In genomic region chr5:115487750-115488149, GRCh38 we compare ENCODE assay signal across 1 cellular context.
A peak's percentile ranks its signal among the peaks of the same experiment; 100 is the strongest.
TF ChIP-seq lines count a peak whose summit lies in the region.

No MANE protein-coding gene starts in this region.

TF ChIP-seq in GM12878, 131 proteins besides CTCF, POLR2A, EP300 and RAD21 (continued from another document and continues in another):
- TF ChIP-seq, protein P1, sequence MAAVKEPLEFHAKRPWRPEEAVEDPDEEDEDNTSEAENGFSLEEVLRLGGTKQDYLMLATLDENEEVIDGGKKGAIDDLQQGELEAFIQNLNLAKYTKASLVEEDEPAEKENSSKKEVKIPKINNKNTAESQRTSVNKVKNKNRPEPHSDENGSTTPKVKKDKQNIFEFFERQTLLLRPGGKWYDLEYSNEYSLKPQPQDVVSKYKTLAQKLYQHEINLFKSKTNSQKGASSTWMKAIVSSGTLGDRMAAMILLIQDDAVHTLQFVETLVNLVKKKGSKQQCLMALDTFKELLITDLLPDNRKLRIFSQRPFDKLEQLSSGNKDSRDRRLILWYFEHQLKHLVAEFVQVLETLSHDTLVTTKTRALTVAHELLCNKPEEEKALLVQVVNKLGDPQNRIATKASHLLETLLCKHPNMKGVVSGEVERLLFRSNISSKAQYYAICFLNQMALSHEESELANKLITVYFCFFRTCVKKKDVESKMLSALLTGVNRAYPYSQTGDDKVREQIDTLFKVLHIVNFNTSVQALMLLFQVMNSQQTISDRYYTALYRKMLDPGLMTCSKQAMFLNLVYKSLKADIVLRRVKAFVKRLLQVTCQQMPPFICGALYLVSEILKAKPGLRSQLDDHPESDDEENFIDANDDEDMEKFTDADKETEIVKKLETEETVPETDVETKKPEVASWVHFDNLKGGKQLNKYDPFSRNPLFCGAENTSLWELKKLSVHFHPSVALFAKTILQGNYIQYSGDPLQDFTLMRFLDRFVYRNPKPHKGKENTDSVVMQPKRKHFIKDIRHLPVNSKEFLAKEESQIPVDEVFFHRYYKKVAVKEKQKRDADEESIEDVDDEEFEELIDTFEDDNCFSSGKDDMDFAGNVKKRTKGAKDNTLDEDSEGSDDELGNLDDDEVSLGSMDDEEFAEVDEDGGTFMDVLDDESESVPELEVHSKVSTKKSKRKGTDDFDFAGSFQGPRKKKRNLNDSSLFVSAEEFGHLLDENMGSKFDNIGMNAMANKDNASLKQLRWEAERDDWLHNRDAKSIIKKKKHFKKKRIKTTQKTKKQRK (IDR thresholded peaks at IDR 0.05; ENCODE audit: low read depth, low read length): no peak
- peak; percentile 84 for TF ChIP-seq NFIC (IDR thresholded peaks at IDR 0.05; ENCODE audit: low read depth, low read length)
- TF ChIP-seq POU2F2 (IDR thresholded peaks at IDR 0.05; ENCODE audit: borderline replicate concordance, low read depth, low read length): no peak
- no peak for TF ChIP-seq YBX1 (IDR thresholded peaks at IDR 0.05)
- TF ChIP-seq TCF3 (IDR thresholded peaks at IDR 0.05; ENCODE audit: borderline replicate concordance, insufficient read depth, low read depth, low read length): no peak
- no peak for TF ChIP-seq ATF7 (IDR thresholded peaks at IDR 0.05; ENCODE audit: low read depth)
- no peak for TF ChIP-seq ASH2L (IDR thresholded peaks at IDR 0.05; ENCODE audit: borderline replicate concordance, low read depth)
- no peak for TF ChIP-seq NFYA (IDR thresholded peaks at IDR 0.05; ENCODE audit: borderline replicate concordance, low read depth, low read length)
- TF ChIP-seq, protein P2, sequence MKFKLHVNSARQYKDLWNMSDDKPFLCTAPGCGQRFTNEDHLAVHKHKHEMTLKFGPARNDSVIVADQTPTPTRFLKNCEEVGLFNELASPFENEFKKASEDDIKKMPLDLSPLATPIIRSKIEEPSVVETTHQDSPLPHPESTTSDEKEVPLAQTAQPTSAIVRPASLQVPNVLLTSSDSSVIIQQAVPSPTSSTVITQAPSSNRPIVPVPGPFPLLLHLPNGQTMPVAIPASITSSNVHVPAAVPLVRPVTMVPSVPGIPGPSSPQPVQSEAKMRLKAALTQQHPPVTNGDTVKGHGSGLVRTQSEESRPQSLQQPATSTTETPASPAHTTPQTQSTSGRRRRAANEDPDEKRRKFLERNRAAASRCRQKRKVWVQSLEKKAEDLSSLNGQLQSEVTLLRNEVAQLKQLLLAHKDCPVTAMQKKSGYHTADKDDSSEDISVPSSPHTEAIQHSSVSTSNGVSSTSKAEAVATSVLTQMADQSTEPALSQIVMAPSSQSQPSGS (IDR thresholded peaks at IDR 0.05; ENCODE audit: low read length): peak; percentile 71
- no peak for TF ChIP-seq KDM1A (IDR thresholded peaks at IDR 0.05; ENCODE audit: borderline replicate concordance)
- no peak for TF ChIP-seq PKNOX1 (IDR thresholded peaks at IDR 0.05)
- TF ChIP-seq HDAC2 (IDR thresholded peaks at IDR 0.05): no peak
- no peak for TF ChIP-seq RELA (IDR thresholded peaks at IDR 0.05; ENCODE audit: borderline replicate concordance, partially characterized antibody)
- no peak for TF ChIP-seq E4F1 (IDR thresholded peaks at IDR 0.05; ENCODE audit: borderline replicate concordance, partially characterized antibody)
- TF ChIP-seq PAX5 (IDR thresholded peaks at IDR 0.05; ENCODE audit: borderline replicate concordance, low read depth, low read length): no peak
- TF ChIP-seq IKZF1 (conservative IDR thresholded peaks at IDR 0.05): peak; percentile 50; the same call in 1 of the 2 replicates
- no peak for TF ChIP-seq SP1 (IDR thresholded peaks at IDR 0.05; ENCODE audit: low read depth, low read length)
- TF ChIP-seq MYC (IDR thresholded peaks at IDR 0.05; ENCODE audit: insufficient read depth, insufficient read length, insufficient replicate concordance, low read length, severe bottlenecking): no peak
- TF ChIP-seq ZNF274 (IDR thresholded peaks at IDR 0.05; ENCODE audit: insufficient read depth, insufficient read length): no peak
- no peak for TF ChIP-seq SMARCA5 (IDR thresholded peaks at IDR 0.05)
- TF ChIP-seq, protein P3, sequence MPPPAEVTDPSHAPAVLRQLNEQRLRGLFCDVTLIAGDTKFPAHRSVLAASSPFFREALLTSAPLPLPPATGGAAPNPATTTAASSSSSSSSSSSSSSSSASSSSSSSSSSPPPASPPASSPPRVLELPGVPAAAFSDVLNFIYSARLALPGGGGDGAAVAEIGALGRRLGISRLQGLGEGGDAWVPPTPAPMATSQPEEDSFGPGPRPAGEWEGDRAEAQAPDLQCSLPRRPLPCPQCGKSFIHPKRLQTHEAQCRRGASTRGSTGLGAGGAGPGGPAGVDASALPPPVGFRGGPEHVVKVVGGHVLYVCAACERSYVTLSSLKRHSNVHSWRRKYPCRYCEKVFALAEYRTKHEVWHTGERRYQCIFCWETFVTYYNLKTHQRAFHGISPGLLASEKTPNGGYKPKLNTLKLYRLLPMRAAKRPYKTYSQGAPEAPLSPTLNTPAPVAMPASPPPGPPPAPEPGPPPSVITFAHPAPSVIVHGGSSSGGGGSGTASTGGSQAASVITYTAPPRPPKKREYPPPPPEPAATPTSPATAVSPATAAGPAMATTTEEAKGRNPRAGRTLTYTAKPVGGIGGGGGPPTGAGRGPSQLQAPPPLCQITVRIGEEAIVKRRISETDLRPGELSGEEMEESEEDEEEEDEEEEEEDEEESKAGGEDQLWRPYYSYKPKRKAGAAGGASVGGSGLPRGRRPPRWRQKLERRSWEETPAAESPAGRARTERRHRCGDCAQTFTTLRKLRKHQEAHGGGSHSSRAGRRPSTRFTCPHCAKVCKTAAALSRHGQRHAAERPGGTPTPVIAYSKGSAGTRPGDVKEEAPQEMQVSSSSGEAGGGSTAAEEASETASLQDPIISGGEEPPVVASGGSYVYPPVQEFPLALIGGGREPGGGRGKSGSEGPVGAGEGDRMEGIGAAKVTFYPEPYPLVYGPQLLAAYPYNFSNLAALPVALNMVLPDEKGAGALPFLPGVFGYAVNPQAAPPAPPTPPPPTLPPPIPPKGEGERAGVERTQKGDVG (CRISPR knock-in tag; IDR thresholded peaks at IDR 0.05): no peak
- no peak for TF ChIP-seq ZNF217 (IDR thresholded peaks at IDR 0.05)
- peak; percentile 63; the same call in 1 of the 2 replicates for TF ChIP-seq IRF4 (IDR thresholded peaks at IDR 0.05; ENCODE audit: low read depth, low read length)
- no peak for TF ChIP-seq FOXK2 (IDR thresholded peaks at IDR 0.05)
- TF ChIP-seq CEBPB (IDR thresholded peaks at IDR 0.05; ENCODE audit: borderline replicate concordance in 1 of 2, low read depth in 2 of 2, low read length in 2 of 2): no peak
- TF ChIP-seq CHD4 (IDR thresholded peaks at IDR 0.05): no peak
- TF ChIP-seq MEF2B (IDR thresholded peaks at IDR 0.05; ENCODE audit: partially characterized antibody, poor library complexity, severe bottlenecking): no peak
- no peak for TF ChIP-seq SMC3 (IDR thresholded peaks at IDR 0.05; ENCODE audit: borderline replicate concordance, low read length)
- TF ChIP-seq HCFC1 (IDR thresholded peaks at IDR 0.05; ENCODE audit: low read length): no peak
- no peak for TF ChIP-seq USF1 (IDR thresholded peaks at IDR 0.05; ENCODE audit: borderline replicate concordance, extremely low read length, insufficient read depth, low read depth, low read length)
- TF ChIP-seq CHD1 (IDR thresholded peaks at IDR 0.05; ENCODE audit: low read depth, low read length): no peak
- no peak for TF ChIP-seq PAX8 (IDR thresholded peaks at IDR 0.05)
- TF ChIP-seq BMI1 (IDR thresholded peaks at IDR 0.05; ENCODE audit: borderline replicate concordance): no peak
- TF ChIP-seq EGR1 (IDR thresholded peaks at IDR 0.05; ENCODE audit: borderline replicate concordance in 1 of 2, low read depth in 2 of 2, low read length in 2 of 2): no peak
- TF ChIP-seq DPF2 (IDR thresholded peaks at IDR 0.05): 0 out of 2 replicates have a peak, but pooled peaks have one; percentile 42
- TF ChIP-seq MAX (IDR thresholded peaks at IDR 0.05; ENCODE audit: low read depth, low read length): no peak
- TF ChIP-seq, protein P4, sequence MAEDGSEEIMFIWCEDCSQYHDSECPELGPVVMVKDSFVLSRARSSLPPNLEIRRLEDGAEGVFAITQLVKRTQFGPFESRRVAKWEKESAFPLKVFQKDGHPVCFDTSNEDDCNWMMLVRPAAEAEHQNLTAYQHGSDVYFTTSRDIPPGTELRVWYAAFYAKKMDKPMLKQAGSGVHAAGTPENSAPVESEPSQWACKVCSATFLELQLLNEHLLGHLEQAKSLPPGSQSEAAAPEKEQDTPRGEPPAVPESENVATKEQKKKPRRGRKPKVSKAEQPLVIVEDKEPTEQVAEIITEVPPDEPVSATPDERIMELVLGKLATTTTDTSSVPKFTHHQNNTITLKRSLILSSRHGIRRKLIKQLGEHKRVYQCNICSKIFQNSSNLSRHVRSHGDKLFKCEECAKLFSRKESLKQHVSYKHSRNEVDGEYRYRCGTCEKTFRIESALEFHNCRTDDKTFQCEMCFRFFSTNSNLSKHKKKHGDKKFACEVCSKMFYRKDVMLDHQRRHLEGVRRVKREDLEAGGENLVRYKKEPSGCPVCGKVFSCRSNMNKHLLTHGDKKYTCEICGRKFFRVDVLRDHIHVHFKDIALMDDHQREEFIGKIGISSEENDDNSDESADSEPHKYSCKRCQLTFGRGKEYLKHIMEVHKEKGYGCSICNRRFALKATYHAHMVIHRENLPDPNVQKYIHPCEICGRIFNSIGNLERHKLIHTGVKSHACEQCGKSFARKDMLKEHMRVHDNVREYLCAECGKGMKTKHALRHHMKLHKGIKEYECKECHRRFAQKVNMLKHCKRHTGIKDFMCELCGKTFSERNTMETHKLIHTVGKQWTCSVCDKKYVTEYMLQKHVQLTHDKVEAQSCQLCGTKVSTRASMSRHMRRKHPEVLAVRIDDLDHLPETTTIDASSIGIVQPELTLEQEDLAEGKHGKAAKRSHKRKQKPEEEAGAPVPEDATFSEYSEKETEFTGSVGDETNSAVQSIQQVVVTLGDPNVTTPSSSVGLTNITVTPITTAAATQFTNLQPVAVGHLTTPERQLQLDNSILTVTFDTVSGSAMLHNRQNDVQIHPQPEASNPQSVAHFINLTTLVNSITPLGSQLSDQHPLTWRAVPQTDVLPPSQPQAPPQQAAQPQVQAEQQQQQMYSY (CRISPR knock-in tag; IDR thresholded peaks at IDR 0.05): no peak
- TF ChIP-seq BRCA1 (IDR thresholded peaks at IDR 0.05; ENCODE audit: low read depth, low read length): no peak
- TF ChIP-seq LARP7 (IDR thresholded peaks at IDR 0.05): no peak
- TF ChIP-seq ZBED1 (IDR thresholded peaks at IDR 0.05; ENCODE audit: borderline replicate concordance): peak; percentile 28; the same call in 1 of the 2 replicates
- no peak for TF ChIP-seq STAT1 (conservative IDR thresholded peaks at IDR 0.05)
- TF ChIP-seq ESRRA (IDR thresholded peaks at IDR 0.05; ENCODE audit: low read length): no peak
- no peak for TF ChIP-seq HDAC6 (IDR thresholded peaks at IDR 0.05; ENCODE audit: unreplicated experiment)
- no peak for TF ChIP-seq IRF5 (IDR thresholded peaks at IDR 0.05; ENCODE audit: borderline replicate concordance)
- no peak for TF ChIP-seq ZBTB33 (IDR thresholded peaks at IDR 0.05)
